In genomic region chr5:124053340-124053739, GRCh38 we compare ENCODE assay signal across 28 cellular contexts.
"Had no signal": no experiment of that assay in that cellular context is flagged by ENCODE, and none has a peak within 500 bp of the region (broad histone marks: within the 10 kb centered on the region; RNA-seq: fewer than 3 reads in every experiment).

No MANE protein-coding gene starts in this region.

- H3K9me3 Mint-ChIP-seq: nephron; neural progenitor cell; stimulated activated memory B cell treated with anti-CD40 and anti-IgM and Interleukin-4, amounts not matched to agents 10 μg/mL and 1 μg/mL and 100 μg/mL, for 72 hours; type B pancreatic cell had no signal

- H3K36me3 ChIP-seq: esophagus muscularis mucosa, gastroesophageal sphincter, heart left ventricle, left lung, neural progenitor cell, right atrium auricular region, sigmoid colon, spleen, tibial artery had no signal

- H3K4me3 Mint-ChIP-seq: naive thymus-derived CD4-positive, alpha-beta T cell; nephron; neural progenitor cell; stimulated activated memory B cell treated with anti-CD40 and anti-IgM and Interleukin-4, amounts not matched to agents 10 μg/mL and 1 μg/mL and 100 μg/mL, for 72 hours; type B pancreatic cell had no signal

- DNase-seq: dermis blood vessel endothelial cell; effector memory CD4-positive, alpha-beta T cell; heart left ventricle; kidney; left cardiac atrium; left lung; mesendoderm; midbrain; naive thymus-derived CD4-positive, alpha-beta T cell; sigmoid colon; spleen; stimulated activated CD4-positive, alpha-beta T cell treated with anti-CD3 and anti-CD28 coated beads, Interleukin-4, amount 100 ng/mL, for 4 hours; stimulated activated naive CD8-positive, alpha-beta T cell treated with anti-CD3 and anti-CD28 coated beads, Interleukin-15, Interleukin-2, amounts not matched to agents 100 U/mL and 50 U/mL, for 24 hours; substantia nigra; testis; tibial artery had no signal

- ATAC-seq: gastroesophageal sphincter; heart left ventricle; left cardiac atrium; left lung; naive thymus-derived CD4-positive, alpha-beta T cell; stimulated activated memory B cell treated with anti-CD40 and anti-IgM and Interleukin-4, amounts not matched to agents 10 μg/mL and 1 μg/mL and 100 μg/mL, for 72 hours; stimulated activated naive CD8-positive, alpha-beta T cell treated with anti-CD3 and anti-CD28 coated beads, Interleukin-15, Interleukin-2, amounts not matched to agents 100 U/mL and 50 U/mL, for 24 hours had no signal

- H3K4me2 ChIP-seq: hepatocyte, neural progenitor cell had no signal

- H3K36me3 Mint-ChIP-seq: naive thymus-derived CD4-positive, alpha-beta T cell; neural progenitor cell; stimulated activated memory B cell treated with anti-CD40 and anti-IgM and Interleukin-4, amounts not matched to agents 10 μg/mL and 1 μg/mL and 100 μg/mL, for 72 hours; type B pancreatic cell had no signal

- H3K27me3 Mint-ChIP-seq: naive thymus-derived CD4-positive, alpha-beta T cell; progenitor cell of endocrine pancreas; stimulated activated memory B cell treated with anti-CD40 and anti-IgM and Interleukin-4, amounts not matched to agents 10 μg/mL and 1 μg/mL and 100 μg/mL, for 72 hours had no signal

- H3K27me3 ChIP-seq: esophagus muscularis mucosa, gastroesophageal sphincter, heart left ventricle, hepatocyte, left lung, neural progenitor cell, right atrium auricular region, sigmoid colon, spleen, testis, tibial artery had no signal

- H3K27ac ChIP-seq: coronary artery, esophagus muscularis mucosa, gastroesophageal sphincter, heart left ventricle, hepatocyte, left lung, neural progenitor cell, parathyroid adenoma, right atrium auricular region, sigmoid colon, skin epidermis, spleen, testis, tibial artery had no signal

- H3K9ac ChIP-seq: neural progenitor cell, parathyroid adenoma had no signal

- H3K27ac Mint-ChIP-seq: naive thymus-derived CD4-positive, alpha-beta T cell; neural progenitor cell; progenitor cell of endocrine pancreas; stimulated activated memory B cell treated with anti-CD40 and anti-IgM and Interleukin-4, amounts not matched to agents 10 μg/mL and 1 μg/mL and 100 μg/mL, for 72 hours; type B pancreatic cell had no signal

- H3K9me3 ChIP-seq: esophagus muscularis mucosa, gastroesophageal sphincter, heart left ventricle, left lung, right atrium auricular region, sigmoid colon, spleen, testis, tibial artery had no signal

- H3K4me1 ChIP-seq: testis had no signal

- H3K4me3 ChIP-seq: coronary artery, esophagus muscularis mucosa, gastroesophageal sphincter, heart left ventricle, hepatocyte, left lung, neural progenitor cell, right atrium auricular region, sigmoid colon, skin epidermis, spleen, testis, tibial artery had no signal

- H2AFZ ChIP-seq: hepatocyte, neural progenitor cell, parathyroid adenoma had no signal
